ENCODE assay signal across 8 cellular contexts in the genomic region with DNA sequence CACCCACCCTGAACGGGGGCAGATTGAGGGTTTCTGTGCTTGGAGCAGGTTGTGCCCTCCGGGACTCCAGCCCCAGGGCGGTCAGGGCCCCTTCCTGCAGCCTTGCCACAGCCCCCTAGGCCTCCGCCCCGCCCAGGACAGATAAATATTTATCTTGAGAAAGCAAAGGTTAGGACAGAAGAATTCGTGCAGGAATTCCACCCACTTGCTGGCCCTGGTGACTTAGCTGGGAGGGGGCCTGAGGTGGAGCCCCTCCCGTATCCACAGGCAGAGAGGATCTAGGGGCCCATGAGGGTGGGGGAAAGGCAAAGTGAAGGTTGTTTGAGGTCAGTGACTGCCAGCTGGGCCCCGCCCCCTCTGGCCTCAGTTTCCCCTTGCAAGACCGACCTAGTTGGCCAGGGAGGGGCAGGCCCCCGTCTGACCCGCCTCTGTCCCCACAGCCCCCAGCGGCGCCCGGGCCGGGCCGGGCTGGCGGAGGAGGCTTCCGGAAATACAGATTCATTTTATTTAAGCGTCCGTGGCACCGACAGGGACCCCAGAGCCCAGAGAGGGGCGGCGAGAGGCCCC. TPM values are rescaled to one million over a fixed set of nuclear protein-coding genes. Genes with fewer than 3 reads are reported as not detected.
DNase-seq lines count a peak whose midpoint lies in the region; ATAC-seq, FAIRE-seq and TF ChIP-seq lines count a peak whose summit lies in the region.

No MANE protein-coding gene starts in this region.

- H3K79me2 ChIP-seq in OCI-LY7 (ENCODE audit: insufficient read depth, low read depth, low read length) (peaks cover 45% of the 10 kb centered on the region; the same call in 1 of the 2 replicates), H1 (ENCODE audit: control insufficient read depth in 1 of 2, insufficient read depth in 2 of 2, low read length in 2 of 2) (peaks cover 9 to 51% of the 10 kb centered on the region in 2 experiments), neural progenitor cell (ENCODE audit: low read depth) (peaks cover 83% of the 10 kb centered on the region)

- H3K23me2 ChIP-seq in H1 (ENCODE audit: low read depth, low read length), result peaks cover 2% of the 10 kb centered on the region; the same call in 1 of the 2 replicates

- peaks cover 12% of the 10 kb centered on the region; the same call in 1 of the 2 replicates for H3K79me1 ChIP-seq in H1 (ENCODE audit: low read depth, low read length)

- no peak overlapping the region for H2BK20ac ChIP-seq in H1 (ENCODE audit: low read length)

- H3K4me3 ChIP-seq in BJ (ENCODE audit: low read depth, low read length), result peak overlapping the region; percentile 73
- peak overlapping the region; percentile 97 for H3K4me3 ChIP-seq in OCI-LY7 (ENCODE audit: low read depth, low read length, poor library complexity, severe bottlenecking)
- no peak overlapping the region for H3K4me3 ChIP-seq in H1 (ENCODE audit: extremely low read depth in 1 of 4, insufficient read depth in 2 of 4, low read depth in 3 of 4, low read length in 4 of 4)
- H3K4me3 ChIP-seq in neural progenitor cell, result no peak overlapping the region

- peak overlapping the region; percentile 6 for H3K56ac ChIP-seq in H1 (replicated peaks; ENCODE audit: insufficient read length, low read depth, low read length)

- H3K27me3 Mint-ChIP-seq in neural progenitor cell (ENCODE audit: insufficient read depth, low read depth), result peaks cover 9% of the 10 kb centered on the region

- no TSS peak for BruUV-seq in OCI-LY7 (replicated peaks; lab: Mats Ljungman, UMichigan)

- no peak overlapping the region for H2BK5ac ChIP-seq in H1 (ENCODE audit: low read depth, low read length)

- H3K23ac ChIP-seq in H1 (ENCODE audit: insufficient read length), result no peak overlapping the region

- H3K14ac ChIP-seq in H1 (ENCODE audit: insufficient read length), result no peak overlapping the region

- no peak overlapping the region for H2BK15ac ChIP-seq in H1 (ENCODE audit: low read length)

- no peak; a peak in 1 of 3 replicates for TF ChIP-seq POLR2A in H1 (IDR thresholded peaks at IDR 0.05; ENCODE audit: control extremely low read depth in 1 of 2, low read depth in 2 of 2, low read length in 2 of 2)

- no peak for DNase-seq in BJ (ENCODE audit: low read depth)
- no peak for DNase-seq in OCI-LY7 (ENCODE audit: low spot score)
- DNase-seq in H1 (ENCODE audit: low read depth in 1 of 2, low spot score in 2 of 2), result no peak
- no peak for DNase-seq in neural progenitor cell (ENCODE audit: low spot score)
- DNase-seq in NCI-H82 (lab: John Stamatoyannopoulos, UW), result no peak
- no peak for DNase-seq in DMS 273 treated with DMSO at 0.1 percent for 48 hours (lab: John Stamatoyannopoulos, UW)
- DNase-seq in dermis blood vessel endothelial cell, result no peak

- H2AK5ac ChIP-seq in H1 (ENCODE audit: low read depth, low read length), result no peak overlapping the region

- H3K4me3 Mint-ChIP-seq in neural progenitor cell, result no peak overlapping the region

- H3K36me3 ChIP-seq in BJ (ENCODE audit: control insufficient read depth, insufficient read depth, low read length) (peaks cover 56% of the 10 kb centered on the region), OCI-LY7 (ENCODE audit: insufficient read depth, low read length) (peaks cover 78% of the 10 kb centered on the region), H1 (ENCODE audit: control insufficient read depth in 2 of 4, insufficient read depth in 4 of 4, low read length in 3 of 4) (peaks cover 26 to 75% (median 45%) of the 10 kb centered on the region in 4 experiments), neural progenitor cell (no peaks in the 10 kb centered on the region)

- H3K4ac ChIP-seq in H1 (replicated peaks; ENCODE audit: insufficient read length, low read depth, low read length), result no peak overlapping the region

- no peak overlapping the region for H3K9ac ChIP-seq in H1 (replicated peaks in 1 of 4; ENCODE audit: extremely low read depth in 1 of 4, low read depth in 3 of 4, low read length in 3 of 4)
- H3K9ac ChIP-seq in neural progenitor cell, result no peak overlapping the region

- H3K27me3 ChIP-seq in BJ (ENCODE audit: control insufficient read depth, insufficient read depth, low read length) (no peaks in the 10 kb centered on the region), H1 (replicated peaks in 1 of 4; ENCODE audit: control insufficient read depth in 3 of 4, extremely low read depth in 1 of 4, insufficient read depth in 3 of 4, low read length in 3 of 4) (no peaks in the 10 kb centered on the region; a peak in 1 of 7 replicates), neural progenitor cell (no peaks in the 10 kb centered on the region)

- TF ChIP-seq CTCF in BJ (IDR thresholded peaks at IDR 0.05; ENCODE audit: insufficient read depth, low read depth, low read length) (no peak), OCI-LY7 (conservative IDR thresholded peaks at IDR 0.05; ENCODE audit: low read length) (no peak), H1 (IDR thresholded peaks at IDR 0.05; ENCODE audit: control extremely low read depth in 1 of 3, insufficient read depth in 1 of 3, low read depth in 1 of 3, low read length in 3 of 3) (no peak), neural progenitor cell (IDR thresholded peaks at IDR 0.05) (no peak)

- H4K20me1 ChIP-seq in OCI-LY7 (ENCODE audit: insufficient read depth, low read length) (0 out of 2 replicates have a peak, but pooled peaks cover 7% of the 10 kb centered on the region), H1 (replicated peaks in 1 of 2; ENCODE audit: control insufficient read depth in 1 of 2, insufficient read depth in 2 of 2, low read length in 2 of 2) (peaks cover 24 to 36% of the 10 kb centered on the region in 2 experiments), neural progenitor cell (ENCODE audit: low read depth) (peaks cover 78% of the 10 kb centered on the region)

- H3K9me3 ChIP-seq in OCI-LY7 (ENCODE audit: low read length) (no peaks in the 10 kb centered on the region), H1 (ENCODE audit: insufficient read depth in 2 of 2, low read depth in 1 of 2, low read length in 1 of 2) (no peaks in the 10 kb centered on the region), neural progenitor cell (ENCODE audit: low read depth) (no peaks in the 10 kb centered on the region)

- peak overlapping the region; percentile 100 for H3K4me2 ChIP-seq in OCI-LY7 (ENCODE audit: low read length)
- H3K4me2 ChIP-seq in H1 (ENCODE audit: insufficient read depth in 1 of 2, low read depth in 2 of 2, low read length in 2 of 2), result no peak overlapping the region
- H3K4me2 ChIP-seq in neural progenitor cell, result no peak overlapping the region

- CTCF ChIA-PET in BJ (lab: Yijun Ruan, JAX), result interaction anchor here (1.5 to 6.2 kb wide), 6 partner anchors 8 to 22 kb away, joined by 3 to 104 read pairs (median 8); a partner anchor contains a TSS
- CTCF ChIA-PET in OCI-LY7 (lab: Charles Lee; ENCODE audit: unreplicated experiment), result no interaction called here
- CTCF ChIA-PET in H1 (lab: Charles Lee; ENCODE audit: partially characterized antibody), result interaction anchor here (1.2 to 6.0 kb wide), 3 partner anchors 9 to 13 kb away, joined by 3 to 42 read pairs (median 4); no protein-coding TSS in a partner anchor

- no peak overlapping the region for H4K8ac ChIP-seq in H1 (ENCODE audit: extremely low read depth, insufficient read depth, low read length)

- no peaks in the 10 kb centered on the region for H3K9me3 Mint-ChIP-seq in neural progenitor cell

- H2BK12ac ChIP-seq in H1 (ENCODE audit: low read depth, low read length), result no peak overlapping the region

- no peak for TF ChIP-seq EP300 in H1 (IDR thresholded peaks at IDR 0.05; ENCODE audit: borderline replicate concordance in 1 of 2, low read depth in 2 of 2, low read length in 2 of 2)

- H3K18ac ChIP-seq in H1 (ENCODE audit: extremely low read depth, low read length), result no peak overlapping the region

- 96% methylated on average over 21 of the region's 23 CpGs; no CpG with 5 or more reads in 1 of the 2 experiments for WGBS in H1 (ENCODE audit: extremely low coverage in 1 of 2, insufficient coverage in 1 of 2, insufficient read length in 1 of 2, insufficient replicate concordance in 2 of 2, low coverage in 1 of 2, low lambda C conversion rate in 2 of 2, missing lambda C conversion rate in 1 of 2), 2 experiments

- no peak overlapping the region for H2AFZ ChIP-seq in OCI-LY7 (ENCODE audit: low read length)
- no peak overlapping the region for H2AFZ ChIP-seq in H1 (ENCODE audit: low read length)
- H2AFZ ChIP-seq in neural progenitor cell (replicated peaks), result no peak overlapping the region

- no peaks in the 10 kb centered on the region for H3K9me2 ChIP-seq in OCI-LY7 (ENCODE audit: insufficient read depth, low read length)

- POLR2A ChIA-PET in BJ (lab: Charles Lee) (interaction anchor here (0.5 to 2.3 kb wide), 6 partner anchors 10 to 225 kb away, joined by 3 to 44 read pairs (median 6); a partner anchor contains a TSS), OCI-LY7 (lab: Charles Lee) (interaction anchor here (1.1 to 1.7 kb wide), 3 partner anchors 10 to 22 kb away, joined by 3 to 13 read pairs (median 3); a partner anchor contains a TSS), H1 (lab: Charles Lee; ENCODE audit: partially characterized antibody) (interaction anchor here (0.6 to 19.4 kb wide), 8 partner anchors 9 to 717 kb away, joined by 3 to 456 read pairs (median 8); a partner anchor contains a TSS)

- H4K91ac ChIP-seq in H1 (replicated peaks; ENCODE audit: insufficient read length, low read length), result no peak overlapping the region

- intact Hi-C loops in OCI-LY7 (cut with micrococcal nuclease; ENCODE audit: unreplicated experiment), result loop anchor here (1.0 kb wide), 1 partner anchor 8 kb away; no protein-coding TSS in a partner anchor

- H3K27ac Mint-ChIP-seq in neural progenitor cell, result no peak overlapping the region

- TF ChIP-seq RAD21 in H1 (IDR thresholded peaks at IDR 0.05 in 1 of 2, conservative IDR thresholded peaks at IDR 0.05 in 1 of 2; ENCODE audit: low read depth in 2 of 2, low read length in 2 of 2), result no peak

- H3K27ac ChIP-seq in OCI-LY7 (ENCODE audit: low read depth, low read length, poor library complexity, severe bottlenecking) (peak overlapping the region; percentile 87), H1 (ENCODE audit: low read depth, low read length) (no peak overlapping the region), neural progenitor cell (peak overlapping the region; percentile 71)

- H3K36me3 Mint-ChIP-seq in neural progenitor cell, result peaks cover 11% of the 10 kb centered on the region

- FAIRE-seq in H1 (lab: Jason Lieb, UNC), result no peak

- no peak for ATAC-seq in HG03175 (IDR thresholded peaks at IDR 0.05; ENCODE audit: unreplicated experiment)

- H2BK120ac ChIP-seq in H1 (replicated peaks; ENCODE audit: low read depth, low read length), result no peak overlapping the region

- peaks cover 19% of the 10 kb centered on the region for H3K4me1 Mint-ChIP-seq in neural progenitor cell

- H3F3A ChIP-seq in neural progenitor cell (ENCODE audit: low read depth), result peaks cover 67% of the 10 kb centered on the region

- H3K4me1 ChIP-seq in OCI-LY7 (ENCODE audit: insufficient read depth, low read length, poor library complexity, severe bottlenecking), result peaks cover 39% of the 10 kb centered on the region
- H3K4me1 ChIP-seq in H1 (replicated peaks in 1 of 4; ENCODE audit: control insufficient read depth in 3 of 4, insufficient read depth in 4 of 4, low read length in 3 of 4), result peaks cover 0 to 22% (median 13%) of the 10 kb centered on the region in 4 experiments; a peak in 6 of 7 replicates
- H3K4me1 ChIP-seq in neural progenitor cell, result peaks cover 21% of the 10 kb centered on the region

- no peak overlapping the region for H4K5ac ChIP-seq in H1 (ENCODE audit: insufficient read length, low read depth, low read length)

RNA-seq across cellular contexts. Expression of a gene that starts 5.2 kb away (rescaled TPM):
- polyA plus RNA-seq in BJ (2011; rRNA removed) (6.9 and 8.4 TPM in 2 replicates), H1 (2011; rRNA removed) (39.8 and 86.0 TPM in 2 replicates)
- 21.3 and 25.6 TPM in 2 replicates for polyA minus RNA-seq in BJ (2011; rRNA and poly(A)+ RNA removed)
- 11.7 and 20.3 TPM in 2 replicates for total RNA-seq in OCI-LY7 (2014; rRNA removed; shearing (Covaris generic))
- total RNA-seq in OCI-LY7 (2022) (70.9 and 75.8 TPM in 2 replicates), neural progenitor cell (ENCODE audit: low replicate concordance) (16.1 and 51.3 TPM in 2 replicates), dermis blood vessel endothelial cell (22.1 and 27.9 TPM in 2 replicates)
- 159 and 166 TPM in 2 replicates for total RNA-seq in H1 (2021; fragmentation: NEBNext Ultra II Directional; extraction: Animal tissue kit (Norgen Biotek cat#: 25700))
- polyA plus RNA-seq in H1 (2011; cell fraction: cytosol; rRNA removed), result 38.5 TPM
- polyA plus RNA-seq in H1 (2011; cell fraction: nucleus; rRNA removed), result 85.2 TPM
- polyA plus RNA-seq in H1 (2012, experiment 1 of 2), result 58.2 to 110 TPM (median 92.2 TPM) in 4 replicates
- polyA plus RNA-seq in H1 (2012, experiment 2 of 2), result 90.5 TPM
- 95.6 TPM for polyA plus RNA-seq in H1 (2013, experiment 1 of 2)
- polyA plus RNA-seq in H1 (2013, experiment 2 of 2), result 90.3 TPM
- polyA minus RNA-seq in H1 (2011; rRNA and poly(A)+ RNA removed), result 10.3 and 14.3 TPM in 2 replicates
- polyA minus RNA-seq in H1 (2011; cell fraction: cytosol; rRNA and poly(A)+ RNA removed), result 86.0 TPM
- polyA minus RNA-seq in H1 (2011; cell fraction: nucleus; rRNA and poly(A)+ RNA removed), result 55.2 TPM

RNA-seq across cellular contexts. Expression of a gene that starts 12.0 kb away (rescaled TPM):
- polyA plus RNA-seq in BJ (2011; rRNA removed) (57.9 and 65.1 TPM in 2 replicates), H1 (2011; rRNA removed) (249 and 338 TPM in 2 replicates)
- polyA minus RNA-seq in BJ (2011; rRNA and poly(A)+ RNA removed), result 29.1 and 30.1 TPM in 2 replicates
- total RNA-seq in OCI-LY7 (2014; rRNA removed; shearing (Covaris generic)), result 51.8 and 82.1 TPM in 2 replicates
- total RNA-seq in OCI-LY7 (2022) (207 and 266 TPM in 2 replicates), neural progenitor cell (ENCODE audit: low replicate concordance) (7.1 and 52.0 TPM in 2 replicates), dermis blood vessel endothelial cell (19.9 and 31.1 TPM in 2 replicates)
- total RNA-seq in H1 (2021; fragmentation: NEBNext Ultra II Directional; extraction: Animal tissue kit (Norgen Biotek cat#: 25700)), result 174 and 182 TPM in 2 replicates
- 142 TPM for polyA plus RNA-seq in H1 (2011; cell fraction: cytosol; rRNA removed)
- polyA plus RNA-seq in H1 (2011; cell fraction: nucleus; rRNA removed), result 120 TPM
- polyA plus RNA-seq in H1 (2012, experiment 1 of 2), result 87.3 to 189 TPM (median 180 TPM) in 4 replicates
- 328 TPM for polyA plus RNA-seq in H1 (2012, experiment 2 of 2)
- 148 TPM for polyA plus RNA-seq in H1 (2013, experiment 1 of 2)
- 145 TPM for polyA plus RNA-seq in H1 (2013, experiment 2 of 2)
- 13.4 and 18.6 TPM in 2 replicates for polyA minus RNA-seq in H1 (2011; rRNA and poly(A)+ RNA removed)
- 118 TPM for polyA minus RNA-seq in H1 (2011; cell fraction: cytosol; rRNA and poly(A)+ RNA removed)
- polyA minus RNA-seq in H1 (2011; cell fraction: nucleus; rRNA and poly(A)+ RNA removed), result 40.2 TPM

RNA-seq across cellular contexts. Expression of a gene that starts 15.5 kb away (rescaled TPM):
- polyA plus RNA-seq in BJ (2011; rRNA removed) (342 and 372 TPM in 2 replicates), H1 (2011; rRNA removed) (199 and 331 TPM in 2 replicates)
- polyA minus RNA-seq in BJ (2011; rRNA and poly(A)+ RNA removed), result 69.9 and 93.9 TPM in 2 replicates
- total RNA-seq in OCI-LY7 (2014; rRNA removed; shearing (Covaris generic)), result 278 and 287 TPM in 2 replicates
- total RNA-seq in OCI-LY7 (2022) (309 and 321 TPM in 2 replicates), neural progenitor cell (ENCODE audit: low replicate concordance) (395 and 737 TPM in 2 replicates), dermis blood vessel endothelial cell (83.1 and 192 TPM in 2 replicates)
- 175 TPM in 2 replicates for total RNA-seq in H1 (2021; fragmentation: NEBNext Ultra II Directional; extraction: Animal tissue kit (Norgen Biotek cat#: 25700))
- 472 TPM for polyA plus RNA-seq in H1 (2011; cell fraction: cytosol; rRNA removed)
- polyA plus RNA-seq in H1 (2011; cell fraction: nucleus; rRNA removed), result 581 TPM
- polyA plus RNA-seq in H1 (2012, experiment 1 of 2), result 213 to 357 TPM (median 316 TPM) in 4 replicates
- polyA plus RNA-seq in H1 (2012, experiment 2 of 2), result 95.1 TPM
- 151 TPM for polyA plus RNA-seq in H1 (2013, experiment 1 of 2)
- 135 TPM for polyA plus RNA-seq in H1 (2013, experiment 2 of 2)
- 44.5 and 56.0 TPM in 2 replicates for polyA minus RNA-seq in H1 (2011; rRNA and poly(A)+ RNA removed)
- polyA minus RNA-seq in H1 (2011; cell fraction: cytosol; rRNA and poly(A)+ RNA removed), result 77.4 TPM
- 99.9 TPM for polyA minus RNA-seq in H1 (2011; cell fraction: nucleus; rRNA and poly(A)+ RNA removed)

RNA-seq across cellular contexts. Expression of a gene that starts 15.8 kb away (rescaled TPM):
- polyA plus RNA-seq in BJ (2011; rRNA removed) (0.97 and 1.6 TPM in 2 replicates), H1 (2011; rRNA removed) (4.9 and 11.6 TPM in 2 replicates)
- 0.62 and 0.67 TPM in 2 replicates for polyA minus RNA-seq in BJ (2011; rRNA and poly(A)+ RNA removed)
- total RNA-seq in OCI-LY7 (2014; rRNA removed; shearing (Covaris generic)), result 0.09 and 0.33 TPM in 2 replicates
- total RNA-seq in OCI-LY7 (2022) (0.13 and 0.18 TPM in 2 replicates), neural progenitor cell (ENCODE audit: low replicate concordance) (1.2 and 17.8 TPM in 2 replicates), dermis blood vessel endothelial cell (2.7 and 2.8 TPM in 2 replicates)
- 14.7 and 18.0 TPM in 2 replicates for total RNA-seq in H1 (2021; fragmentation: NEBNext Ultra II Directional; extraction: Animal tissue kit (Norgen Biotek cat#: 25700))
- 7.4 TPM for polyA plus RNA-seq in H1 (2011; cell fraction: cytosol; rRNA removed)
- 39.9 TPM for polyA plus RNA-seq in H1 (2011; cell fraction: nucleus; rRNA removed)
- polyA plus RNA-seq in H1 (2012, experiment 1 of 2), result 4.2 to 12.2 TPM (median 10.1 TPM) in 4 replicates
- 3.2 TPM for polyA plus RNA-seq in H1 (2012, experiment 2 of 2)
- polyA plus RNA-seq in H1 (2013, experiment 1 of 2), result 11.0 TPM
- polyA plus RNA-seq in H1 (2013, experiment 2 of 2), result 9.9 TPM
- polyA minus RNA-seq in H1 (2011; rRNA and poly(A)+ RNA removed), result 2.0 and 2.2 TPM in 2 replicates
- 8.2 TPM for polyA minus RNA-seq in H1 (2011; cell fraction: cytosol; rRNA and poly(A)+ RNA removed)
- 11.6 TPM for polyA minus RNA-seq in H1 (2011; cell fraction: nucleus; rRNA and poly(A)+ RNA removed)

RNA-seq across cellular contexts. Expression of a gene that starts 21.7 kb away (rescaled TPM):
- 24.6 and 37.5 TPM in 2 replicates for polyA plus RNA-seq in BJ (2011; rRNA removed)
- 8.6 TPM in 2 replicates for polyA minus RNA-seq in BJ (2011; rRNA and poly(A)+ RNA removed)
- total RNA-seq in OCI-LY7 (2014; rRNA removed; shearing (Covaris generic)), result 52.6 and 53.2 TPM in 2 replicates
- total RNA-seq in OCI-LY7 (2022), result 79.8 and 81.5 TPM in 2 replicates
- 44.5 and 54.6 TPM in 2 replicates for total RNA-seq in H1 (2021; fragmentation: NEBNext Ultra II Directional; extraction: Animal tissue kit (Norgen Biotek cat#: 25700))
- 125 and 159 TPM in 2 replicates for polyA plus RNA-seq in H1 (2011; rRNA removed)
- 76.1 TPM for polyA plus RNA-seq in H1 (2011; cell fraction: cytosol; rRNA removed)
- 72.4 TPM for polyA plus RNA-seq in H1 (2011; cell fraction: nucleus; rRNA removed)
- polyA plus RNA-seq in H1 (2012, experiment 1 of 2), result 39.9 to 68.4 TPM (median 61.5 TPM) in 4 replicates
- polyA plus RNA-seq in H1 (2012, experiment 2 of 2), result 79.3 TPM
- 50.0 TPM for polyA plus RNA-seq in H1 (2013, experiment 1 of 2)
- polyA plus RNA-seq in H1 (2013, experiment 2 of 2), result 59.2 TPM
- 6.8 and 9.7 TPM in 2 replicates for polyA minus RNA-seq in H1 (2011; rRNA and poly(A)+ RNA removed)
- polyA minus RNA-seq in H1 (2011; cell fraction: cytosol; rRNA and poly(A)+ RNA removed), result 22.8 TPM
- 20.8 TPM for polyA minus RNA-seq in H1 (2011; cell fraction: nucleus; rRNA and poly(A)+ RNA removed)
- total RNA-seq in neural progenitor cell (ENCODE audit: low replicate concordance), result 4.8 and 14.6 TPM in 2 replicates
- total RNA-seq in dermis blood vessel endothelial cell, result 22.0 and 25.0 TPM in 2 replicates

Comparison
In these comparisons a context has a peak if more than half of its experiments do, and no peak if none do; other contexts are left out.
1. H3K4me3 ChIP-seq: peak in BJ (single experiment) and OCI-LY7 (single experiment); none in H1 (0 of 4) and neural progenitor cell (single experiment).